ENCODE assay signal across 1 cellular context in the genomic region with DNA sequence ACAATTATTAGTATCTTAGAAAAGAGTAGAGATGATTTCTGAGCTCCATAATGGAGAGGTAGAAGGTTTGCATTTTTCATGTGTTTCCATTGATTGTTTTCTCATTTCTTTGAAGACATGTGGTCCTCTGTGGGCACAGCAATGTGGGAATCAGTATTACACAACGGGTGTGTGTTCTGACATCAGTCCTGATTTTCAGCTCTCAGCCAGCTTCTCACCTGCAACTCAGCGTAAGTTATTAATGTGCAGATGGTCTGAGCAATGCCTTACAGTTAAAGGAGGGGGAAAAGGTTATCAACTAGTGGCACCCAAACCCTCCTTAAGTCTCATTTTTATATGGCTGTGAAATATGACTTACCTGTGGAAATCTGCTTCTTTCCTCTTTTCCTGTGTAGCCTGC.
TF ChIP-seq lines count a peak whose summit lies in the region.

No MANE protein-coding gene starts in this region.

TF ChIP-seq in HepG2, 621 proteins besides CTCF, POLR2A, EP300 and RAD21:
- TF ChIP-seq RBM22 (optimal IDR thresholded peaks at IDR 0.05; ENCODE audit: low read length) = peak; percentile 28
- no peak for TF ChIP-seq SNAPC2 (CRISPR knock-in tag; IDR thresholded peaks at IDR 0.05)
- TF ChIP-seq, protein P1, sequence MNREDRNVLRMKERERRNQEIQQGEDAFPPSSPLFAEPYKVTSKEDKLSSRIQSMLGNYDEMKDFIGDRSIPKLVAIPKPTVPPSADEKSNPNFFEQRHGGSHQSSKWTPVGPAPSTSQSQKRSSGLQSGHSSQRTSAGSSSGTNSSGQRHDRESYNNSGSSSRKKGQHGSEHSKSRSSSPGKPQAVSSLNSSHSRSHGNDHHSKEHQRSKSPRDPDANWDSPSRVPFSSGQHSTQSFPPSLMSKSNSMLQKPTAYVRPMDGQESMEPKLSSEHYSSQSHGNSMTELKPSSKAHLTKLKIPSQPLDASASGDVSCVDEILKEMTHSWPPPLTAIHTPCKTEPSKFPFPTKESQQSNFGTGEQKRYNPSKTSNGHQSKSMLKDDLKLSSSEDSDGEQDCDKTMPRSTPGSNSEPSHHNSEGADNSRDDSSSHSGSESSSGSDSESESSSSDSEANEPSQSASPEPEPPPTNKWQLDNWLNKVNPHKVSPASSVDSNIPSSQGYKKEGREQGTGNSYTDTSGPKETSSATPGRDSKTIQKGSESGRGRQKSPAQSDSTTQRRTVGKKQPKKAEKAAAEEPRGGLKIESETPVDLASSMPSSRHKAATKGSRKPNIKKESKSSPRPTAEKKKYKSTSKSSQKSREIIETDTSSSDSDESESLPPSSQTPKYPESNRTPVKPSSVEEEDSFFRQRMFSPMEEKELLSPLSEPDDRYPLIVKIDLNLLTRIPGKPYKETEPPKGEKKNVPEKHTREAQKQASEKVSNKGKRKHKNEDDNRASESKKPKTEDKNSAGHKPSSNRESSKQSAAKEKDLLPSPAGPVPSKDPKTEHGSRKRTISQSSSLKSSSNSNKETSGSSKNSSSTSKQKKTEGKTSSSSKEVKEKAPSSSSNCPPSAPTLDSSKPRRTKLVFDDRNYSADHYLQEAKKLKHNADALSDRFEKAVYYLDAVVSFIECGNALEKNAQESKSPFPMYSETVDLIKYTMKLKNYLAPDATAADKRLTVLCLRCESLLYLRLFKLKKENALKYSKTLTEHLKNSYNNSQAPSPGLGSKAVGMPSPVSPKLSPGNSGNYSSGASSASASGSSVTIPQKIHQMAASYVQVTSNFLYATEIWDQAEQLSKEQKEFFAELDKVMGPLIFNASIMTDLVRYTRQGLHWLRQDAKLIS (CRISPR knock-in tag; IDR thresholded peaks at IDR 0.05) = no peak
- TF ChIP-seq ZNF17 (CRISPR knock-in tag; IDR thresholded peaks at IDR 0.05) = no peak
